In the genomic region with DNA sequence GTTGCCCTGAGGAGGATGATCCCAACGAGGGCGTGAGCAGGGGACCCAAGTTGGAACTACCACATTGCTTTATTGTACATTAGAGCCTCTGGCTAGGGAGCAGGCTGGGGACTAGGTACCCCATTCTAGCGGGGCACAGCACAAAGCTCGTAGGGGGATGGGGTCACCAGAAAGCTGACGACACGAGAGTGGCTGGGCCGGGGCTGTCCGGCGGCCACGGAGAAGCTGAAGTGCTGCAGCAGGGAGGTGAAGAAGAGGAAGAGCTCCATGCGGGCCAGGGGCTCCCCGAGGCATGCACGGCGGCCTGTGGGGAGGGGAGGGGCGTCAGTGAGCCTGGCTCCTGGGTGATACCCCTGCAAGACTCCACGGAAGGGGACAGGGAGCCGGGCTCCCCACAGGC, we compare ENCODE assay signal across 3 cellular contexts. TPM values are rescaled to one million over a fixed set of nuclear protein-coding genes. Genes with fewer than 3 reads are reported as not detected.
"Had no signal": no experiment of that assay in that cellular context is flagged by ENCODE, and none has a peak within 500 bp of the region (broad histone marks: within the 10 kb centered on the region; RNA-seq: fewer than 3 reads in every experiment).

No MANE protein-coding gene starts in this region.

RNA-seq across cellular contexts. Expression of a gene that starts 9.5 kb away (rescaled TPM):
- total RNA-seq: left ventricle myocardium superior, myocyte had no signal
- polyA plus RNA-seq: immature natural killer cell had no signal
